Comparison of ENCODE assay signal across 15 cellular contexts in the genomic region with DNA sequence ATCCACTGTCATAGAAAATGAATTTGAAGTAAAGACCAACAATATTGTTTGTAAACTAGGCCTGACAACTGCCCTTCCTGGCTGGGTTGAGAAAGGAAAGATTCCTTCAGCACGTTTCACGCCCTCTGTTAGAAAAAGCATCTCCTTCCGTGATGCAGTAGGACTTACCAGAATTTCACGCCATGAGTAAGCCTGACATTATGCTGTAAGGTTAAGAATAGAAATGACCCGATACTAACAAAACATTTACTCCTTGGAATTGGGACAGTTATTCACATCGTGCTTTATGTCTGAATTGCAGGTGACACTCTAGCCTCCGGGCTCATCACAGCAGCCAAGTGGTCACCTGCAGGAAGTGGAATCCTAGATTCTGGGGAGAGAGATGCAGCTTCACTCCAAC. TPM values are rescaled to one million over a fixed set of nuclear protein-coding genes. Genes with fewer than 3 reads are reported as not detected.
DNase-seq lines count a peak whose midpoint lies in the region; ATAC-seq and TF ChIP-seq lines count a peak whose summit lies in the region.
"Had no signal": no experiment of that assay in that cellular context is flagged by ENCODE, and none has a peak within 500 bp of the region (broad histone marks: within the 10 kb centered on the region; RNA-seq: fewer than 3 reads in every experiment).

No MANE protein-coding gene starts in this region.

- H3K27me3 ChIP-seq in fibroblast of lung (ENCODE audit: control insufficient read depth, insufficient read depth, low read length), result no peaks in the 10 kb centered on the region
- H3K27me3 ChIP-seq: adrenal gland had no signal

- no peaks in the 10 kb centered on the region for H3K79me2 ChIP-seq in fibroblast of lung (ENCODE audit: control insufficient read depth, insufficient read depth, low read length)

- CTCF ChIA-PET in activated CD8-positive, alpha-beta memory T cell treated with anti-CD3 and anti-CD28 coated beads, Interleukin-2, amount 10 ng/mL, durations not matched to agents 7 days and 5 days (lab: Charles Lee), result no interaction called here

- peaks cover 10% of the 10 kb centered on the region for H3K36me3 Mint-ChIP-seq in activated CD8-positive, alpha-beta memory T cell treated with anti-CD3 and anti-CD28 coated beads, Interleukin-2, amount 10 ng/mL, durations not matched to agents 7 days and 5 days
- H3K36me3 Mint-ChIP-seq in type B pancreatic cell, result no peaks in the 10 kb centered on the region
- H3K36me3 Mint-ChIP-seq: stimulated activated memory B cell treated with anti-CD40 and anti-IgM and Interleukin-4, amounts not matched to agents 10 μg/mL and 1 μg/mL and 100 μg/mL, for 72 hours had no signal

- no peaks in the 10 kb centered on the region for H4K20me1 ChIP-seq in fibroblast of lung (ENCODE audit: control insufficient read depth, extremely low read depth, insufficient read depth, low read length)

- peaks cover 6% of the 10 kb centered on the region for H3K9me3 Mint-ChIP-seq in activated CD8-positive, alpha-beta memory T cell treated with anti-CD3 and anti-CD28 coated beads, Interleukin-2, amount 10 ng/mL, durations not matched to agents 7 days and 5 days (ENCODE audit: low read depth)
- peaks cover 7% of the 10 kb centered on the region for H3K9me3 Mint-ChIP-seq in type B pancreatic cell

- H3K4me2 ChIP-seq in fibroblast of lung (ENCODE audit: extremely low read depth, insufficient read depth, low read length), result peak overlapping the region; percentile 46

- peak overlapping the region in 1 of 4 experiments; percentile 6 for H3K4me3 ChIP-seq in fibroblast of lung (replicated peaks in 1 of 4; ENCODE audit: control extremely low read depth in 1 of 4, insufficient read depth in 1 of 4, low read depth in 3 of 4, low read length in 4 of 4)
- H3K4me3 ChIP-seq: adrenal gland had no signal

- H2AFZ ChIP-seq in fibroblast of lung (ENCODE audit: low read length), result no peak overlapping the region

- no peak overlapping the region for H3K9ac ChIP-seq in fibroblast of lung (ENCODE audit: insufficient read depth, low read length)

- H3K4me1 Mint-ChIP-seq in activated CD8-positive, alpha-beta memory T cell treated with anti-CD3 and anti-CD28 coated beads, Interleukin-2, amount 10 ng/mL, durations not matched to agents 7 days and 5 days, result peaks cover 13% of the 10 kb centered on the region
- H3K4me1 Mint-ChIP-seq in type B pancreatic cell (ENCODE audit: unreplicated experiment), result peaks cover 21% of the 10 kb centered on the region

- H3K4me1 ChIP-seq in fibroblast of lung (ENCODE audit: control insufficient read depth, extremely low read depth, insufficient read depth, low read length), result peaks cover 15% of the 10 kb centered on the region
- H3K4me1 ChIP-seq: adrenal gland had no signal

- no peaks in the 10 kb centered on the region for H3K9me3 ChIP-seq in fibroblast of lung (ENCODE audit: control insufficient read depth, insufficient read depth, low read depth, low read length)
- H3K9me3 ChIP-seq: adrenal gland had no signal

- peak overlapping the region; percentile 93 for H3K27ac ChIP-seq in fibroblast of lung (ENCODE audit: insufficient read depth, low read length)
- H3K27ac ChIP-seq: adrenal gland had no signal

- peaks cover 16% of the 10 kb centered on the region for H3K27me3 Mint-ChIP-seq in activated CD8-positive, alpha-beta memory T cell treated with anti-CD3 and anti-CD28 coated beads, Interleukin-2, amount 10 ng/mL, durations not matched to agents 7 days and 5 days
- no peaks in the 10 kb centered on the region for H3K27me3 Mint-ChIP-seq in type B pancreatic cell

- no peak for ATAC-seq in activated CD8-positive, alpha-beta memory T cell treated with anti-CD3 and anti-CD28 coated beads, Interleukin-2, amount 10 ng/mL, durations not matched to agents 7 days and 5 days
- ATAC-seq in GM21576 (IDR thresholded peaks at IDR 0.05; ENCODE audit: unreplicated experiment), result no peak
- ATAC-seq in HG03442 (IDR thresholded peaks at IDR 0.05; ENCODE audit: unreplicated experiment), result no peak
- no peak for ATAC-seq in HG02852 (IDR thresholded peaks at IDR 0.05; ENCODE audit: unreplicated experiment)
- ATAC-seq: activated CD8-positive, alpha-beta T cell treated with anti-CD3 and anti-CD28 coated beads, Interleukin-2, amount 10 ng/mL, durations not matched to agents 7 days and 5 days; stimulated activated memory B cell treated with anti-CD40 and anti-IgM and Interleukin-4, amounts not matched to agents 10 μg/mL and 1 μg/mL and 100 μg/mL, for 72 hours had no signal

- TF ChIP-seq CTCF in fibroblast of lung (conservative IDR thresholded peaks at IDR 0.05 in 1 of 2, IDR thresholded peaks at IDR 0.05 in 1 of 2; ENCODE audit: low read depth in 1 of 2, low read length in 2 of 2) (no peak), type B pancreatic cell (conservative IDR thresholded peaks at IDR 0.05) (no peak)

- H3K36me3 ChIP-seq in fibroblast of lung (ENCODE audit: control insufficient read depth, insufficient read depth, low read length), result no peaks in the 10 kb centered on the region
- H3K36me3 ChIP-seq: adrenal gland had no signal

- H3K27ac Mint-ChIP-seq in activated CD8-positive, alpha-beta memory T cell treated with anti-CD3 and anti-CD28 coated beads, Interleukin-2, amount 10 ng/mL, durations not matched to agents 7 days and 5 days, result no peak overlapping the region
- H3K27ac Mint-ChIP-seq in type B pancreatic cell, result peak overlapping the region; percentile 29
- H3K27ac Mint-ChIP-seq: activated CD8-positive, alpha-beta T cell treated with anti-CD3 and anti-CD28 coated beads, Interleukin-2, amount 10 ng/mL, durations not matched to agents 7 days and 5 days; stimulated activated memory B cell treated with anti-CD40 and anti-IgM and Interleukin-4, amounts not matched to agents 10 μg/mL and 1 μg/mL and 100 μg/mL, for 72 hours had no signal

- peak; percentile 18 for DNase-seq in activated CD8-positive, alpha-beta memory T cell treated with anti-CD3 and anti-CD28 coated beads, Interleukin-2, amount 10 ng/mL, durations not matched to agents 7 days and 5 days
- DNase-seq in activated CD8-positive, alpha-beta memory T cell treated with anti-CD3 and anti-CD28 coated beads, Interleukin-2, amount 50 U/mL, for 48 hours, result no peak
- DNase-seq in RPMI7951 (ENCODE audit: low read depth), result peak; percentile 73
- DNase-seq in fibroblast of lung (ENCODE audit: low read depth in 2 of 2), result peak; percentile 84 to 94
- no peak for DNase-seq in type B pancreatic cell (ENCODE audit: extremely low spot score, unreplicated experiment)
- DNase-seq: activated CD8-positive, alpha-beta T cell treated with anti-CD3 and anti-CD28 coated beads, Interleukin-2, amount 10 ng/mL, durations not matched to agents 7 days and 5 days; H7; NCI-H748 treated with DMSO at 0.1 percent for 48 hours; nephron progenitor cell had no signal

- H3K4me3 Mint-ChIP-seq in activated CD8-positive, alpha-beta memory T cell treated with anti-CD3 and anti-CD28 coated beads, Interleukin-2, amount 10 ng/mL, durations not matched to agents 7 days and 5 days, result no peak overlapping the region
- H3K4me3 Mint-ChIP-seq in type B pancreatic cell, result no peak overlapping the region
- H3K4me3 Mint-ChIP-seq: activated CD8-positive, alpha-beta T cell treated with anti-CD3 and anti-CD28 coated beads, Interleukin-2, amount 10 ng/mL, durations not matched to agents 7 days and 5 days; nephron progenitor cell; stimulated activated memory B cell treated with anti-CD40 and anti-IgM and Interleukin-4, amounts not matched to agents 10 μg/mL and 1 μg/mL and 100 μg/mL, for 72 hours had no signal

RNA-seq across cellular contexts. Expression of a gene that starts 17.6 kb away (rescaled TPM):
- total RNA-seq in activated CD8-positive, alpha-beta memory T cell treated with anti-CD3 and anti-CD28 coated beads, Interleukin-2, amount 10 ng/mL, durations not matched to agents 7 days and 5 days, result not detected
- 0.10 TPM in 1 of 2 replicates, not detected in the other for total RNA-seq in RPMI7951 (2014; rRNA removed; shearing (Covaris generic))
- total RNA-seq in fibroblast of lung (0.17 TPM in 1 of 2 replicates, not detected in the other), type B pancreatic cell (ENCODE audit: low replicate concordance) (not detected in 2 replicates)
- 0.14 TPM in 1 of 2 replicates, not detected in the other for polyA plus RNA-seq in fibroblast of lung
- polyA plus RNA-seq in fibroblast of lung (2012), result 0.23 TPM in 1 of 2 replicates, not detected in the other
- not detected in 2 replicates for polyA minus RNA-seq in fibroblast of lung (ENCODE audit: low replicate concordance)
- total RNA-seq: activated CD8-positive, alpha-beta T cell treated with anti-CD3 and anti-CD28 coated beads, Interleukin-2, amount 10 ng/mL, durations not matched to agents 7 days and 5 days; adrenal gland; endothelial cell of umbilical vein had no signal

Comparison
In these comparisons a context has a peak if more than half of its experiments do, and no peak if none do; other contexts are left out.
1. DNase-seq: peak in activated CD8-positive, alpha-beta memory T cell treated with anti-CD3 and anti-CD28 coated beads, Interleukin-2, amount 10 ng/mL, durations not matched to agents 7 days and 5 days (single experiment), RPMI7951 (single experiment) and fibroblast of lung (2 of 2); none in activated CD8-positive, alpha-beta memory T cell treated with anti-CD3 and anti-CD28 coated beads, Interleukin-2, amount 50 U/mL, for 48 hours (single experiment) and type B pancreatic cell (single experiment).